ENCODE assay signal across 25 cellular contexts in genomic region chr7:157745721-157746709, GRCh38.
"Had no signal": no experiment of that assay in that cellular context is flagged by ENCODE, and none has a peak within 500 bp of the region (broad histone marks: within the 10 kb centered on the region; RNA-seq: fewer than 3 reads in every experiment).

No MANE protein-coding gene starts in this region.

- H3K27ac ChIP-seq: ascending aorta, brain microvascular endothelial cell, hepatocyte, left lung, thyroid gland had no signal

- H3K9me3 ChIP-seq: ascending aorta, left lung, thyroid gland had no signal

- ATAC-seq: activated CD4-positive, alpha-beta T cell treated with anti-CD3 and anti-CD28 coated beads for 36 hours; activated naive CD4-positive, alpha-beta T cell treated with anti-CD3 and anti-CD28 coated beads, Interleukin-2, amount 50 U/mL, for 72 hours; left lung; sciatic nerve had no signal

- H2AFZ ChIP-seq: hepatocyte had no signal

- DNase-seq: activated B cell treated with CpG ODN at 0.5 μM for 24 hours; activated CD4-positive, alpha-beta memory T cell treated with anti-CD3 and anti-CD28 coated beads for 36 hours; activated CD4-positive, alpha-beta T cell treated with anti-CD3 and anti-CD28 coated beads for 36 hours; activated gamma-delta T cell; brain microvascular endothelial cell; caudate nucleus; dermis blood vessel endothelial cell; effector CD8-positive, alpha-beta T cell; foreskin melanocyte; glutamatergic neuron; kidney glomerular epithelial cell; nephron progenitor cell; small intestine; stimulated activated CD4-positive, alpha-beta T cell treated with anti-CD3 and anti-CD28 coated beads, Interleukin-2, amount 100 ng/mL, for 24 hours; stimulated activated naive CD4-positive, alpha-beta T cell treated with Interleukin-2 at 50 U/mL for 16 hours; substantia nigra; T1000; thyroid gland had no signal

- H3K4me2 ChIP-seq: hepatocyte had no signal

- FAIRE-seq: small intestine had no signal

- H3K27me3 ChIP-seq: ascending aorta, brain microvascular endothelial cell, hepatocyte, left lung, thyroid gland had no signal

- H3K27me3 Mint-ChIP-seq: activated B cell treated with CpG ODN at 0.5 μM for 24 hours; activated CD4-positive, alpha-beta T cell treated with anti-CD3 and anti-CD28 coated beads for 36 hours had no signal

- H3K4me1 ChIP-seq: ascending aorta, left lung, thyroid gland had no signal

- H3K36me3 ChIP-seq: ascending aorta, brain microvascular endothelial cell, left lung, thyroid gland had no signal

- H3K4me3 ChIP-seq: ascending aorta, hepatocyte, left lung, lung, thyroid gland had no signal

- H3K36me3 Mint-ChIP-seq: activated CD4-positive, alpha-beta memory T cell treated with anti-CD3 and anti-CD28 coated beads for 36 hours; activated naive CD4-positive, alpha-beta T cell treated with anti-CD3 and anti-CD28 coated beads, Interleukin-2, amount 50 U/mL, for 72 hours had no signal

- H3K79me2 ChIP-seq: hepatocyte had no signal

- H3K4me1 Mint-ChIP-seq: activated B cell treated with CpG ODN at 0.5 μM for 24 hours; activated CD4-positive, alpha-beta T cell treated with anti-CD3 and anti-CD28 coated beads for 36 hours had no signal

- H3K27ac Mint-ChIP-seq: activated B cell treated with CpG ODN at 0.5 μM for 24 hours; activated CD4-positive, alpha-beta memory T cell treated with anti-CD3 and anti-CD28 coated beads for 36 hours; activated CD4-positive, alpha-beta T cell treated with anti-CD3 and anti-CD28 coated beads for 36 hours; nephron progenitor cell; T-helper 1 cell treated with Interleukin-12 subunit alpha and Interleukin-12 subunit beta and Interleukin-4 antibody, amounts not matched to agents 30 μg/mL and 1 μg/mL, for 36 hours had no signal

- H3K9me3 Mint-ChIP-seq: activated B cell treated with CpG ODN at 0.5 μM for 24 hours; activated CD4-positive, alpha-beta memory T cell treated with anti-CD3 and anti-CD28 coated beads for 36 hours; activated naive CD4-positive, alpha-beta T cell treated with anti-CD3 and anti-CD28 coated beads, Interleukin-2, amount 50 U/mL, for 72 hours; nephron progenitor cell; T-helper 1 cell treated with Interleukin-12 subunit alpha and Interleukin-12 subunit beta and Interleukin-4 antibody, amounts not matched to agents 30 μg/mL and 1 μg/mL, for 36 hours had no signal

- H3K4me3 Mint-ChIP-seq: activated B cell treated with CpG ODN at 0.5 μM for 24 hours; activated CD4-positive, alpha-beta memory T cell treated with anti-CD3 and anti-CD28 coated beads for 36 hours; activated CD4-positive, alpha-beta T cell treated with anti-CD3 and anti-CD28 coated beads for 36 hours; nephron progenitor cell; T-helper 1 cell treated with Interleukin-12 subunit alpha and Interleukin-12 subunit beta and Interleukin-4 antibody, amounts not matched to agents 30 μg/mL and 1 μg/mL, for 36 hours had no signal
